Comparison of ENCODE assay signal across 8 cellular contexts in genomic region chr10:46030091-46030937, GRCh38. TPM values are rescaled to one million over a fixed set of nuclear protein-coding genes. Genes with fewer than 3 reads are reported as not detected.
DNase-seq lines count a peak whose midpoint lies in the region; ATAC-seq, FAIRE-seq and TF ChIP-seq lines count a peak whose summit lies in the region.

Gene NCOA4 (minus strand): TSS chr10:46030623. CDS start chr10:46016680, 13,943 bp downstream.

- peak within 1 kb of the TSS; percentile 97 for H3K27ac Mint-ChIP-seq in activated naive CD8-positive, alpha-beta T cell treated with anti-CD3 and anti-CD28 coated beads for 36 hours

- H3K9me3 ChIP-seq in pancreas = no peaks in the 10 kb centered on the region
- no peaks in the 10 kb centered on the region for H3K9me3 ChIP-seq in tibial artery

- H3K27me3 ChIP-seq in pancreas (no peaks in the 10 kb centered on the region), tibial artery (no peaks in the 10 kb centered on the region)

- TF ChIP-seq CTCF in GM12864 (IDR thresholded peaks at IDR 0.05; ENCODE audit: low read depth, low read length, missing control alignments) (peak; percentile 89), pancreas (IDR thresholded peaks at IDR 0.05) (peak; percentile 34 to 71 (median 56)), tibial artery (IDR thresholded peaks at IDR 0.05) (peak; percentile 76 to 81)

- ATAC-seq in HG02623 (IDR thresholded peaks at IDR 0.05; ENCODE audit: unreplicated experiment) (peak; percentile 95), Right ventricle myocardium inferior (peak; percentile 98), pancreas (peak; percentile 92 to 97 (median 94))

- no peaks in the 10 kb centered on the region for H3K9me3 Mint-ChIP-seq in activated naive CD8-positive, alpha-beta T cell treated with anti-CD3 and anti-CD28 coated beads for 36 hours

- peak within 1 kb of the TSS; percentile 66 to 90 (median 82) for H3K27ac ChIP-seq in pancreas
- H3K27ac ChIP-seq in tibial artery = peak within 1 kb of the TSS; percentile 91 to 92

- no peaks in the 10 kb centered on the region for H3K27me3 Mint-ChIP-seq in activated naive CD8-positive, alpha-beta T cell treated with anti-CD3 and anti-CD28 coated beads for 36 hours

- H3K4me3 ChIP-seq in GM12864 (ENCODE audit: low read depth, low read length) (peak within 1 kb of the TSS; percentile 78), pancreas (peak within 1 kb of the TSS; percentile 76 to 90 (median 86)), tibial artery (peak within 1 kb of the TSS; percentile 76 to 87)

- peaks cover 26 to 43% (median 30%) of the 10 kb centered on the region in 3 donors for H3K4me1 ChIP-seq in pancreas
- H3K4me1 ChIP-seq in tibial artery = peaks cover 0 to 51% (median 40%) of the 10 kb centered on the region in 4 donors

- peaks cover 12% of the 10 kb centered on the region for H3K36me3 Mint-ChIP-seq in activated naive CD8-positive, alpha-beta T cell treated with anti-CD3 and anti-CD28 coated beads for 36 hours

- intact Hi-C loops in Right ventricle myocardium inferior (cut with DNase I) = no loop called here
- intact Hi-C loops in pancreas (cut with DNase I) = no loop called here
- intact Hi-C loops in tibial artery (cut with DNase I; ENCODE audit: low total_unique reads) = no loop called here

- DNase-seq in GM12864 (ENCODE audit: low read depth) (peak; percentile 98), NCI-H1092 treated with DMSO at 0.1 percent for 48 hours (lab: John Stamatoyannopoulos, UW) (peak; percentile 91), SKM-1 treated with dmso at 0.1 percent for 144 hours (lab: John Stamatoyannopoulos, UW; ENCODE audit: unreplicated experiment) (peak; percentile 98), Right ventricle myocardium inferior (ENCODE audit: missing footprints) (peak; percentile 99), pancreas (peak; percentile 97 to 100 (median 98)), tibial artery (peak; percentile 98)
- peak; percentile 95 for DNase-seq in activated naive CD8-positive, alpha-beta T cell treated with anti-CD3 and anti-CD28 coated beads for 36 hours

- FAIRE-seq in pancreas (lab: Jason Lieb, UNC) = no peak

- peaks cover 41% of the 10 kb centered on the region for H3K4me1 Mint-ChIP-seq in activated naive CD8-positive, alpha-beta T cell treated with anti-CD3 and anti-CD28 coated beads for 36 hours

- H3K4me3 Mint-ChIP-seq in activated naive CD8-positive, alpha-beta T cell treated with anti-CD3 and anti-CD28 coated beads for 36 hours = peak within 1 kb of the TSS; percentile 99

- 1% methylated on average over 54 to 59 of the region's 59 CpGs for WGBS in pancreas, 2 donors

- no peaks in the 10 kb centered on the region for H3K36me3 ChIP-seq in pancreas
- H3K36me3 ChIP-seq in tibial artery = no peaks in the 10 kb centered on the region

RNA-seq across cellular contexts. Expression of gene NCOA4, which starts in this region (rescaled TPM):
- 100 to 1,000 TPM; 109 to 111 TPM for total RNA-seq in activated naive CD8-positive, alpha-beta T cell treated with anti-CD3 and anti-CD28 coated beads for 36 hours
- 284 TPM for total RNA-seq in Right ventricle myocardium inferior
- 10 to 100 TPM; 39.9 to 69.4 (median 59.3) TPM for total RNA-seq in pancreas
- polyA plus RNA-seq in pancreas = 10 to 100 TPM; 16.7 to 32.5 TPM

Comparison
In these comparisons a context has a peak if more than half of its experiments do, and no peak if none do; other contexts are left out.
1. Peak in every context shown above with its lines: DNase-seq, ATAC-seq, H3K4me3 ChIP-seq and H3K27ac ChIP-seq.